Comparison of ENCODE assay signal across 2 cellular contexts in the genomic region with DNA sequence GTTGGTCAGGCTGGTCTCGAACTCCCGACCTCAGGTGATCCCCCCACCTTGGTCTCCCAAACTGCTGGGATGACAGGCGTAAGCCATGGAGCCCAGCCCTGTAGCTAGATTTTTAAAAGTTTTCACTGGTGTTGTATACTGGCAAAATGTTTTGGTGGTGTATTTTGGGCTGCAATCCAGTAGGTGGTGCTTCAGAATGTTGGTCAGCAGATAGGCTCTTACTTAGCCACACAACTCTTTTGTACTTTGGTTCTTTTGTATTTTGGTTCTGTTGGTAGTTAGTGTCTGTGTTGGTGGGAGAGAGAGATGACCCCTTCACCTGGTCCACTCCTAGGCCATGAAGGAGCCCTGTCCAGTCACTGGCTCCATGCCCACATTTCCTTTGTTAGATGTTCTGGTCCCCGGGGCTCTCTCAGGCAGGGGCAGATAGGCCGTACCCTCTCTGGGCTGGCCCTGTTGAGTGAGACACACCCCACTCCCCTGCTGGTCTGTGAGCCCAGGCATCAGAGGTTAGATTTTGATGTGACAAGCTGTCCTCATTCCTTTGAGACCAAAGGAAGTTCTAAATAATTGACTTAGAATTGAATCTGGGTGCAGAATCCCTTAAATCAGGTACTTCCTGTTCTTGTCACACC.
TF ChIP-seq lines count a peak whose summit lies in the region.

No MANE protein-coding gene starts in this region.

TF ChIP-seq in HEK293, 187 proteins besides CTCF, POLR2A, EP300 and RAD21 (continued from another document):
- no peak for TF ChIP-seq ZNF830 (tag by site-specific recombination; IDR thresholded peaks at IDR 0.05; ENCODE audit: low read depth)
TF ChIP-seq in HEK293: peak in this region for 2.

TF ChIP-seq in SK-N-SH treated with all-trans-retinoic acid at 6 μM for 48 hours, 23 proteins besides CTCF, POLR2A, EP300 and RAD21 (continued from another document):
- TF ChIP-seq, protein P1, sequence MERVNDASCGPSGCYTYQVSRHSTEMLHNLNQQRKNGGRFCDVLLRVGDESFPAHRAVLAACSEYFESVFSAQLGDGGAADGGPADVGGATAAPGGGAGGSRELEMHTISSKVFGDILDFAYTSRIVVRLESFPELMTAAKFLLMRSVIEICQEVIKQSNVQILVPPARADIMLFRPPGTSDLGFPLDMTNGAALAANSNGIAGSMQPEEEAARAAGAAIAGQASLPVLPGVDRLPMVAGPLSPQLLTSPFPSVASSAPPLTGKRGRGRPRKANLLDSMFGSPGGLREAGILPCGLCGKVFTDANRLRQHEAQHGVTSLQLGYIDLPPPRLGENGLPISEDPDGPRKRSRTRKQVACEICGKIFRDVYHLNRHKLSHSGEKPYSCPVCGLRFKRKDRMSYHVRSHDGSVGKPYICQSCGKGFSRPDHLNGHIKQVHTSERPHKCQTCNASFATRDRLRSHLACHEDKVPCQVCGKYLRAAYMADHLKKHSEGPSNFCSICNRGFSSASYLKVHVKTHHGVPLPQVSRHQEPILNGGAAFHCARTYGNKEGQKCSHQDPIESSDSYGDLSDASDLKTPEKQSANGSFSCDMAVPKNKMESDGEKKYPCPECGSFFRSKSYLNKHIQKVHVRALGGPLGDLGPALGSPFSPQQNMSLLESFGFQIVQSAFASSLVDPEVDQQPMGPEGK (CRISPR knock-in tag; IDR thresholded peaks at IDR 0.05; ENCODE audit: borderline replicate concordance), result no peak
- no peak for TF ChIP-seq ZNF565 (CRISPR knock-in tag; conservative IDR thresholded peaks at IDR 0.05; ENCODE audit: low read depth)
- no peak for TF ChIP-seq OSR1 (CRISPR knock-in tag; IDR thresholded peaks at IDR 0.05)
- TF ChIP-seq, protein P2, sequence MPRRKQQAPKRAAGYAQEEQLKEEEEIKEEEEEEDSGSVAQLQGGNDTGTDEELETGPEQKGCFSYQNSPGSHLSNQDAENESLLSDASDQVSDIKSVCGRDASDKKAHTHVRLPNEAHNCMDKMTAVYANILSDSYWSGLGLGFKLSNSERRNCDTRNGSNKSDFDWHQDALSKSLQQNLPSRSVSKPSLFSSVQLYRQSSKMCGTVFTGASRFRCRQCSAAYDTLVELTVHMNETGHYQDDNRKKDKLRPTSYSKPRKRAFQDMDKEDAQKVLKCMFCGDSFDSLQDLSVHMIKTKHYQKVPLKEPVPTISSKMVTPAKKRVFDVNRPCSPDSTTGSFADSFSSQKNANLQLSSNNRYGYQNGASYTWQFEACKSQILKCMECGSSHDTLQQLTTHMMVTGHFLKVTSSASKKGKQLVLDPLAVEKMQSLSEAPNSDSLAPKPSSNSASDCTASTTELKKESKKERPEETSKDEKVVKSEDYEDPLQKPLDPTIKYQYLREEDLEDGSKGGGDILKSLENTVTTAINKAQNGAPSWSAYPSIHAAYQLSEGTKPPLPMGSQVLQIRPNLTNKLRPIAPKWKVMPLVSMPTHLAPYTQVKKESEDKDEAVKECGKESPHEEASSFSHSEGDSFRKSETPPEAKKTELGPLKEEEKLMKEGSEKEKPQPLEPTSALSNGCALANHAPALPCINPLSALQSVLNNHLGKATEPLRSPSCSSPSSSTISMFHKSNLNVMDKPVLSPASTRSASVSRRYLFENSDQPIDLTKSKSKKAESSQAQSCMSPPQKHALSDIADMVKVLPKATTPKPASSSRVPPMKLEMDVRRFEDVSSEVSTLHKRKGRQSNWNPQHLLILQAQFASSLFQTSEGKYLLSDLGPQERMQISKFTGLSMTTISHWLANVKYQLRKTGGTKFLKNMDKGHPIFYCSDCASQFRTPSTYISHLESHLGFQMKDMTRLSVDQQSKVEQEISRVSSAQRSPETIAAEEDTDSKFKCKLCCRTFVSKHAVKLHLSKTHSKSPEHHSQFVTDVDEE (CRISPR knock-in tag; IDR thresholded peaks at IDR 0.05), result no peak
- no peak for TF ChIP-seq ESRRG (CRISPR knock-in tag; IDR thresholded peaks at IDR 0.05)
- TF ChIP-seq BACH2 (CRISPR knock-in tag; IDR thresholded peaks at IDR 0.05; ENCODE audit: borderline replicate concordance), result no peak
- no peak for TF ChIP-seq GLIS3 (CRISPR knock-in tag; IDR thresholded peaks at IDR 0.05)
- no peak for TF ChIP-seq ISL1 (CRISPR knock-in tag; IDR thresholded peaks at IDR 0.05)
- no peak for TF ChIP-seq ZFP3 (CRISPR knock-in tag; IDR thresholded peaks at IDR 0.05)
- TF ChIP-seq TOX (CRISPR knock-in tag; IDR thresholded peaks at IDR 0.05; ENCODE audit: borderline replicate concordance), result no peak
- no peak for TF ChIP-seq CSRNP3 (CRISPR knock-in tag; IDR thresholded peaks at IDR 0.05)
- no peak for TF ChIP-seq PPARA (CRISPR knock-in tag; IDR thresholded peaks at IDR 0.05; ENCODE audit: borderline replicate concordance)
- TF ChIP-seq ZNF8 (CRISPR knock-in tag; IDR thresholded peaks at IDR 0.05), result no peak
- TF ChIP-seq ZC3H10 (CRISPR knock-in tag; IDR thresholded peaks at IDR 0.05), result no peak
- no peak for TF ChIP-seq RARB (CRISPR knock-in tag; IDR thresholded peaks at IDR 0.05)
